In genomic region chr11:803467-803742, GRCh38 we compare ENCODE assay signal across 16 cellular contexts. TPM values are rescaled to one million over a fixed set of nuclear protein-coding genes. Genes with fewer than 3 reads are reported as not detected.
A peak's percentile ranks its signal among the peaks of the same experiment; 100 is the strongest.
DNase-seq lines count a peak whose midpoint lies in the region; ATAC-seq and TF ChIP-seq lines count a peak whose summit lies in the region.
"Had no signal": no experiment of that assay in that cellular context is flagged by ENCODE, and none has a peak within 500 bp of the region (broad histone marks: within the 10 kb centered on the region; RNA-seq: fewer than 3 reads in every experiment).

No MANE protein-coding gene starts in this region.

- no peaks in the 10 kb centered on the region for H3K9me2 ChIP-seq in GM23338 (ENCODE audit: insufficient read depth)

- peak overlapping the region in 2 of 11 experiments; percentile 4 to 31; a peak in 1 of 22 replicates for H3K27ac ChIP-seq in BLaER1 treated with 17β-estradiol and CSF1 and Interleukin-3, amounts not matched to agents 10 nM and 100 nM
- H3K27ac ChIP-seq in GM23338 (ENCODE audit: low read depth), result no peak overlapping the region
- H3K27ac ChIP-seq in mesenchymal stem cell (ENCODE audit: low read length, poor library complexity, severe bottlenecking), result no peak overlapping the region
- H3K27ac ChIP-seq: heart right ventricle, thoracic aorta had no signal

- no peak overlapping the region for H2AK5ac ChIP-seq in mesenchymal stem cell (ENCODE audit: low read length, severe bottlenecking)

- POLR2A ChIA-PET in activated CD8-positive, alpha-beta T cell treated with anti-CD3 and anti-CD28 coated beads, Interleukin-2, amount 10 ng/mL, durations not matched to agents 7 days and 5 days (lab: Charles Lee), result interaction anchor here (1.4 kb wide), 1 partner anchor 12 kb away, joined by 3 read pairs; no protein-coding TSS in a partner anchor

- H4K20me1 ChIP-seq in BLaER1 treated with 17β-estradiol and CSF1 and Interleukin-3, amounts not matched to agents 10 nM and 100 nM, result peaks cover 0 to 64% (median 28%) of the 10 kb centered on the region in 11 experiments; a peak in 15 of 22 replicates
- no peaks in the 10 kb centered on the region for H4K20me1 ChIP-seq in GM23338 (replicated peaks; ENCODE audit: insufficient read depth)

- H3K79me1 ChIP-seq in mesenchymal stem cell (replicated peaks; ENCODE audit: low read length, poor library complexity, severe bottlenecking), result peaks cover 34% of the 10 kb centered on the region

- H3K36me3 ChIP-seq in BLaER1 treated with 17β-estradiol and CSF1 and Interleukin-3, amounts not matched to agents 10 nM and 100 nM, result peaks cover 11 to 47% (median 39%) of the 10 kb centered on the region in 11 experiments; a peak in 20 of 22 replicates
- H3K36me3 ChIP-seq in GM23338 (ENCODE audit: insufficient read depth), result no peaks in the 10 kb centered on the region
- peaks cover 48 to 54% of the 10 kb centered on the region in 2 experiments for H3K36me3 ChIP-seq in mesenchymal stem cell (ENCODE audit: control insufficient read depth in 1 of 2, insufficient read depth in 2 of 2, low read depth in 1 of 2, low read length in 2 of 2)

- peaks cover 16% of the 10 kb centered on the region for H3K27me3 Mint-ChIP-seq in GM23338 (ENCODE audit: insufficient read depth, low read depth, poor library complexity)
- no peaks in the 10 kb centered on the region for H3K27me3 Mint-ChIP-seq in activated CD8-positive, alpha-beta T cell treated with anti-CD3 and anti-CD28 coated beads, Interleukin-2, amount 10 ng/mL, durations not matched to agents 7 days and 5 days (ENCODE audit: low read depth)

- peak overlapping the region in 1 of 2 experiments; percentile 84 for H3K23ac ChIP-seq in mesenchymal stem cell (ENCODE audit: low read length in 2 of 2)

- H3F3A ChIP-seq in GM23338 (replicated peaks; ENCODE audit: low read depth), result peaks cover 24% of the 10 kb centered on the region; the same call in 1 of the 2 replicates

- peak overlapping the region; percentile 66 to 84 (median 72); a peak in 17 of 20 replicates for H3K4me3 ChIP-seq in BLaER1 treated with 17β-estradiol and CSF1 and Interleukin-3, amounts not matched to agents 10 nM and 100 nM
- no peak overlapping the region; the same call in 1 of the 2 replicates for H3K4me3 ChIP-seq in GM23338
- H3K4me3 ChIP-seq in mesenchymal stem cell (ENCODE audit: insufficient read depth in 1 of 2, low read depth in 1 of 2, low read length in 2 of 2), result peak overlapping the region in 1 of 2 experiments; percentile 91

- H3K14ac ChIP-seq in mesenchymal stem cell (ENCODE audit: low read length in 2 of 2), result no peak overlapping the region

- DNase-seq in GM23338 (ENCODE audit: low spot score) (no peak), mesenchymal stem cell (no peak), GM13977 (ENCODE audit: low spot score) (no peak), EL (no peak)
- no peak for DNase-seq in activated CD8-positive, alpha-beta T cell treated with anti-CD3 and anti-CD28 coated beads, Interleukin-2, amount 10 ng/mL, durations not matched to agents 7 days and 5 days
- DNase-seq: activated T-cell treated with anti-CD3 and anti-CD28 coated beads, Interleukin-2, amount 50 U/mL, for 4 hours; DMS153; heart right ventricle; NCI-H510A treated with DMSO at 0.1 percent for 48 hours; RPMI8226 had no signal

- no peak overlapping the region for H2BK15ac ChIP-seq in mesenchymal stem cell (ENCODE audit: low read depth, poor library complexity, severe bottlenecking)

- peaks cover 41 to 63% (median 56%) of the 10 kb centered on the region in 10 experiments for H3K4me1 ChIP-seq in BLaER1 treated with 17β-estradiol and CSF1 and Interleukin-3, amounts not matched to agents 10 nM and 100 nM
- H3K4me1 ChIP-seq in GM23338 (ENCODE audit: insufficient read depth) (peaks cover 7% of the 10 kb centered on the region; the same call in 1 of the 2 replicates), mesenchymal stem cell (ENCODE audit: control insufficient read depth, insufficient read depth, low read depth, low read length) (peaks cover 28% of the 10 kb centered on the region)

- 100% methylated on average over 3 of the region's 8 CpGs for WGBS in mesenchymal stem cell

- peaks cover 7% of the 10 kb centered on the region; the same call in 2 of the 3 replicates for H3K4me1 Mint-ChIP-seq in GM23338
- peaks cover 26% of the 10 kb centered on the region for H3K4me1 Mint-ChIP-seq in activated CD8-positive, alpha-beta T cell treated with anti-CD3 and anti-CD28 coated beads, Interleukin-2, amount 10 ng/mL, durations not matched to agents 7 days and 5 days (ENCODE audit: low read depth)

- peaks cover 11% of the 10 kb centered on the region for H3K79me2 ChIP-seq in GM23338 (replicated peaks; ENCODE audit: insufficient read depth)

- H2BK120ac ChIP-seq in mesenchymal stem cell (ENCODE audit: low read depth, low read length), result no peak overlapping the region

- peak overlapping the region; percentile 92 to 100 (median 100) for H3K4me2 ChIP-seq in BLaER1 treated with 17β-estradiol and CSF1 and Interleukin-3, amounts not matched to agents 10 nM and 100 nM
- H3K4me2 ChIP-seq in GM23338 (no peak overlapping the region), mesenchymal stem cell (ENCODE audit: low read length, poor library complexity, severe bottlenecking) (no peak overlapping the region)

- peaks cover 2% of the 10 kb centered on the region; the same call in 1 of the 3 replicates for H3K36me3 Mint-ChIP-seq in GM23338 (ENCODE audit: low read depth)
- H3K36me3 Mint-ChIP-seq in activated CD8-positive, alpha-beta T cell treated with anti-CD3 and anti-CD28 coated beads, Interleukin-2, amount 10 ng/mL, durations not matched to agents 7 days and 5 days (ENCODE audit: low read depth), result peaks cover 18% of the 10 kb centered on the region

- H4K8ac ChIP-seq in mesenchymal stem cell (ENCODE audit: low read length), result no peak overlapping the region

- peak overlapping the region; percentile 65 for H4K91ac ChIP-seq in mesenchymal stem cell (ENCODE audit: low read length)

- H2BK5ac ChIP-seq in mesenchymal stem cell (ENCODE audit: low read depth, low read length, poor library complexity, severe bottlenecking), result no peak overlapping the region

- no peaks in the 10 kb centered on the region for H3K9me3 ChIP-seq in BLaER1 treated with 17β-estradiol and CSF1 and Interleukin-3, amounts not matched to agents 10 nM and 100 nM (replicated peaks in 1 of 11)
- no peaks in the 10 kb centered on the region for H3K9me3 ChIP-seq in mesenchymal stem cell (ENCODE audit: control insufficient read depth, low read length)
- H3K9me3 ChIP-seq: HAP-1, heart right ventricle, thoracic aorta had no signal

- H3K18ac ChIP-seq in mesenchymal stem cell (ENCODE audit: low read depth in 1 of 2, low read length in 2 of 2), result no peak overlapping the region

- peak overlapping the region; percentile 76; the same call in 1 of the 3 replicates for H3K4me3 Mint-ChIP-seq in GM23338
- peak overlapping the region; percentile 82 for H3K4me3 Mint-ChIP-seq in activated CD8-positive, alpha-beta T cell treated with anti-CD3 and anti-CD28 coated beads, Interleukin-2, amount 10 ng/mL, durations not matched to agents 7 days and 5 days

- ATAC-seq in GM23338, result no peak
- ATAC-seq in activated CD8-positive, alpha-beta T cell treated with anti-CD3 and anti-CD28 coated beads, Interleukin-2, amount 10 ng/mL, durations not matched to agents 7 days and 5 days, result no peak
- no peak for ATAC-seq in GM19452 (IDR thresholded peaks at IDR 0.05; ENCODE audit: unreplicated experiment)
- ATAC-seq: activated T-cell treated with anti-CD3 and anti-CD28 coated beads, Interleukin-2, amount 50 U/mL, for 4 hours; heart right ventricle had no signal

- no peaks in the 10 kb centered on the region for H3K27me3 ChIP-seq in BLaER1 treated with 17β-estradiol and CSF1 and Interleukin-3, amounts not matched to agents 10 nM and 100 nM
- no peaks in the 10 kb centered on the region for H3K27me3 ChIP-seq in GM23338 (ENCODE audit: insufficient read depth)
- no peaks in the 10 kb centered on the region for H3K27me3 ChIP-seq in mesenchymal stem cell (ENCODE audit: control insufficient read depth in 1 of 2, insufficient read depth in 1 of 2, low read length in 2 of 2)
- H3K27me3 ChIP-seq: heart right ventricle had no signal

- CTCF ChIA-PET in activated CD8-positive, alpha-beta T cell treated with anti-CD3 and anti-CD28 coated beads, Interleukin-2, amount 10 ng/mL, durations not matched to agents 7 days and 5 days (lab: Charles Lee), result interaction anchor here (2.2 kb wide), 1 partner anchor 16 kb away, joined by 4 read pairs; no protein-coding TSS in a partner anchor

- H3K27ac Mint-ChIP-seq in GM23338, result no peak overlapping the region
- H3K27ac Mint-ChIP-seq in activated CD8-positive, alpha-beta T cell treated with anti-CD3 and anti-CD28 coated beads, Interleukin-2, amount 10 ng/mL, durations not matched to agents 7 days and 5 days, result no peak overlapping the region

- in situ Hi-C loops in GM13977 (cut with MboI; ENCODE audit: low pct_unique_long_range_greater_than_20kb, low sequenced_read_pairs, unreplicated experiment), result no loop called here

- H3K4ac ChIP-seq in mesenchymal stem cell (ENCODE audit: low read depth in 1 of 2, low read length in 2 of 2), result no peak overlapping the region

- peak overlapping the region; percentile 65 to 87 (median 82); a peak in 21 of 22 replicates for H3K9ac ChIP-seq in BLaER1 treated with 17β-estradiol and CSF1 and Interleukin-3, amounts not matched to agents 10 nM and 100 nM
- H3K9ac ChIP-seq in mesenchymal stem cell (ENCODE audit: low read length), result peak overlapping the region; percentile 88

- TF ChIP-seq CTCF in GM23338 (conservative IDR thresholded peaks at IDR 0.05; ENCODE audit: low read depth in 2 of 2), result no peak
- no peak for TF ChIP-seq CTCF in GM13977 (IDR thresholded peaks at IDR 0.05; ENCODE audit: extremely low read depth, insufficient read depth, missing control alignments)

- peak overlapping the region in 1 of 2 experiments; percentile 32 for H2BK12ac ChIP-seq in mesenchymal stem cell (ENCODE audit: low read length in 2 of 2)

- H2AFZ ChIP-seq in GM23338 (no peak overlapping the region), mesenchymal stem cell (ENCODE audit: low read depth, low read length) (no peak overlapping the region)

- no peaks in the 10 kb centered on the region for H3K9me3 Mint-ChIP-seq in GM23338
- H3K9me3 Mint-ChIP-seq in activated CD8-positive, alpha-beta T cell treated with anti-CD3 and anti-CD28 coated beads, Interleukin-2, amount 10 ng/mL, durations not matched to agents 7 days and 5 days (ENCODE audit: insufficient read depth), result no peaks in the 10 kb centered on the region
- H3K9me3 Mint-ChIP-seq: activated T-cell treated with anti-CD3 and anti-CD28 coated beads, Interleukin-2, amount 50 U/mL, for 4 hours; neural crest cell had no signal

RNA-seq across cellular contexts. Expression of gene PIDD1, which starts 1.6 kb away (rescaled TPM):
- total RNA-seq in GM23338 (2014; rRNA removed; shearing (Covaris generic)), result 26.0 and 37.6 TPM in 2 replicates
- polyA plus RNA-seq in GM23338 (2016; fragmentation: Nextera tagmentation; extraction: Ambion mirVana), result 22.7 and 25.6 TPM in 2 replicates
- 10 to 100 TPM; 59.3 to 60.5 TPM for total RNA-seq in activated CD8-positive, alpha-beta T cell treated with anti-CD3 and anti-CD28 coated beads, Interleukin-2, amount 10 ng/mL, durations not matched to agents 7 days and 5 days
- 8.3 TPM for polyA plus RNA-seq in mesenchymal stem cell (2013, experiment 1 of 2)
- 9.2 TPM for polyA plus RNA-seq in mesenchymal stem cell (2013, experiment 2 of 2)

RNA-seq across cellular contexts. Expression of gene SLC25A22, which starts 5.3 kb away (rescaled TPM):
- total RNA-seq in GM23338 (2014; rRNA removed; shearing (Covaris generic)), result 41.2 and 46.4 TPM in 2 replicates
- 20.2 and 21.0 TPM in 2 replicates for polyA plus RNA-seq in GM23338 (2016; fragmentation: Nextera tagmentation; extraction: Ambion mirVana)
- total RNA-seq in activated CD8-positive, alpha-beta T cell treated with anti-CD3 and anti-CD28 coated beads, Interleukin-2, amount 10 ng/mL, durations not matched to agents 7 days and 5 days, result 10 to 100 TPM; 51.2 to 56.4 TPM
- polyA plus RNA-seq in mesenchymal stem cell (2013, experiment 1 of 2), result 11.7 TPM
- polyA plus RNA-seq in mesenchymal stem cell (2013, experiment 2 of 2), result 10.9 TPM

RNA-seq across cellular contexts. Expression of gene RPLP2, which starts 6.4 kb away (rescaled TPM):
- 428 and 518 TPM in 2 replicates for total RNA-seq in GM23338 (2014; rRNA removed; shearing (Covaris generic))
- polyA plus RNA-seq in GM23338 (2016; fragmentation: Nextera tagmentation; extraction: Ambion mirVana), result 1,782 and 2,023 TPM in 2 replicates
- 1,000 to 10,000 TPM; 2,268 to 2,338 TPM for total RNA-seq in activated CD8-positive, alpha-beta T cell treated with anti-CD3 and anti-CD28 coated beads, Interleukin-2, amount 10 ng/mL, durations not matched to agents 7 days and 5 days
- polyA plus RNA-seq in mesenchymal stem cell (2013, experiment 1 of 2), result 3,881 TPM
- 4,036 TPM for polyA plus RNA-seq in mesenchymal stem cell (2013, experiment 2 of 2)

RNA-seq across cellular contexts. Expression of gene CEND1, which starts 13.5 kb away (rescaled TPM):
- total RNA-seq in GM23338 (2014; rRNA removed; shearing (Covaris generic)), result 3.1 and 5.5 TPM in 2 replicates
- polyA plus RNA-seq in GM23338 (2016; fragmentation: Nextera tagmentation; extraction: Ambion mirVana), result 4.8 and 5.7 TPM in 2 replicates
- 1 to 10 TPM in 1 of 2 experiments, under 1 TPM in 1; 0.61 to 1.9 TPM for total RNA-seq in activated CD8-positive, alpha-beta T cell treated with anti-CD3 and anti-CD28 coated beads, Interleukin-2, amount 10 ng/mL, durations not matched to agents 7 days and 5 days
- 0.03 TPM for polyA plus RNA-seq in mesenchymal stem cell (2013, experiment 1 of 2)
- polyA plus RNA-seq in mesenchymal stem cell (2013, experiment 2 of 2), result 0.11 TPM
- total RNA-seq: skeletal muscle tissue, thoracic aorta had no signal

RNA-seq across cellular contexts. Expression of gene PNPLA2, which starts 15.3 kb away (rescaled TPM):
- total RNA-seq in GM23338 (2014; rRNA removed; shearing (Covaris generic)), result 33.4 and 45.6 TPM in 2 replicates
- polyA plus RNA-seq in GM23338 (2016; fragmentation: Nextera tagmentation; extraction: Ambion mirVana), result 31.1 and 32.3 TPM in 2 replicates
- 10 to 100 TPM; 67.3 to 76.6 TPM for total RNA-seq in activated CD8-positive, alpha-beta T cell treated with anti-CD3 and anti-CD28 coated beads, Interleukin-2, amount 10 ng/mL, durations not matched to agents 7 days and 5 days
- polyA plus RNA-seq in mesenchymal stem cell (2013, experiment 1 of 2), result 30.6 TPM
- polyA plus RNA-seq in mesenchymal stem cell (2013, experiment 2 of 2), result 30.0 TPM

Comparison
In these comparisons a context has a peak if more than half of its experiments do, and no peak if none do; other contexts are left out.
1. H3K4me2 ChIP-seq: peak in BLaER1 treated with 17β-estradiol and CSF1 and Interleukin-3, amounts not matched to agents 10 nM and 100 nM (11 of 11); none in GM23338 (single experiment) and mesenchymal stem cell (single experiment).